ENCODE assay signal across 17 cellular contexts in the genomic region with DNA sequence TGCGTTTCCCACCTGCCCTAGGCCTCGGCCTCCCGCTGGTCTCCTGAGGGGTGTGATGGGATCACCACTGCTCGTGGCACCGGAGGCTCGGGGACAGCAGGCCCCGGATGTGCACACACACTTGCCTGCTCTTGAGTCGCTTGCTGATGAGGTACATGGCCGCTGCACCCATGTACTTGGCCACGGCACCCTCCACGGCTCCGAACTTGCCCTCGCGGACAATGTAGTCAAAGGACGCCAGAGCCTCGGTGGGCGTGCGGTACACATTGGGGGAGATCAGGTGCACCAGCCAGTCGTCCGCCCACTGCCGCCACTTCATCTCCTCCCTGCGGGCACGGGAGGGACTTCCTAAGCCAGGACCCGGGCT. TPM values are rescaled to one million over a fixed set of nuclear protein-coding genes. Genes with fewer than 3 reads are reported as not detected.
DNase-seq lines count a peak whose midpoint lies in the region; ATAC-seq and TF ChIP-seq lines count a peak whose summit lies in the region.
"Had no signal": no experiment of that assay in that cellular context is flagged by ENCODE, and none has a peak within 500 bp of the region (broad histone marks: within the 10 kb centered on the region; RNA-seq: fewer than 3 reads in every experiment).

No MANE protein-coding gene starts in this region.

- H3K9me3 ChIP-seq in BLaER1 = no peaks in the 10 kb centered on the region
- no peaks in the 10 kb centered on the region for H3K9me3 ChIP-seq in right lobe of liver
- H3K9me3 ChIP-seq in transverse colon = no peaks in the 10 kb centered on the region
- H3K9me3 ChIP-seq: HAP-1 had no signal

- H3K36me3 ChIP-seq in BLaER1 (peaks cover 59% of the 10 kb centered on the region), right lobe of liver (peaks cover 0 to 22% (median 8%) of the 10 kb centered on the region in 4 donors), transverse colon (peaks cover 0 to 21% (median 10%) of the 10 kb centered on the region in 4 donors)

- POLR2A ChIA-PET in RWPE1 (lab: Yijun Ruan, JAX; ENCODE audit: low non-redundant PET) = no interaction called here

- TF ChIP-seq POLR2A in right lobe of liver (IDR thresholded peaks at IDR 0.05) = no peak
- TF ChIP-seq POLR2A in transverse colon (IDR thresholded peaks at IDR 0.05) = no peak

- H3K9ac ChIP-seq in BLaER1 = no peak overlapping the region

- no peak for TF ChIP-seq EP300 in transverse colon (IDR thresholded peaks at IDR 0.05; ENCODE audit: low read depth)

- DNase-seq in RWPE1 (ENCODE audit: low spot score) (no peak), right lobe of liver (peak in 2 of 3 donors; percentile 19 to 47), transverse colon (no peak)
- no peak for DNase-seq in activated T-cell treated with anti-CD3 and anti-CD28 coated beads, Interleukin-2, amount 50 U/mL, for 4 hours
- DNase-seq: Calu3; CD4-positive, alpha-beta T cell; Kasumi-1; NCI-H1417 treated with DMSO at 0.1 percent for 48 hours; NCI-H2029; NCI-H2171 treated with DMSO at 0.1 percent for 48 hours; NCI-H82; SHP77 treated with DMSO at 0.1 percent for 48 hours had no signal

- no peak overlapping the region for H3K4me3 ChIP-seq in BLaER1
- H3K4me3 ChIP-seq in right lobe of liver = no peak overlapping the region
- H3K4me3 ChIP-seq in transverse colon = no peak overlapping the region
- H3K4me3 ChIP-seq: HAP-1 had no signal

- H3K27me3 ChIP-seq in BLaER1 (no peaks in the 10 kb centered on the region), right lobe of liver (no peaks in the 10 kb centered on the region), transverse colon (no peaks in the 10 kb centered on the region)

- H3K4me1 ChIP-seq in BLaER1 (peaks cover 72% of the 10 kb centered on the region), right lobe of liver (peaks cover 0 to 17% (median 8%) of the 10 kb centered on the region in 4 donors), transverse colon (peaks cover 10 to 27% (median 24%) of the 10 kb centered on the region in 4 donors)

- ATAC-seq in right lobe of liver = no peak
- no peak for ATAC-seq in activated T-cell treated with anti-CD3 and anti-CD28 coated beads, Interleukin-2, amount 50 U/mL, for 4 hours
- ATAC-seq in GM19463 (IDR thresholded peaks at IDR 0.05; ENCODE audit: unreplicated experiment) = no peak

- peaks cover 76% of the 10 kb centered on the region for H4K20me1 ChIP-seq in BLaER1

- in situ Hi-C loops in transverse colon (cut with MboI; ENCODE audit: low pct_ligation_motif_present in 1 of 4, low pct_unique_long_range_greater_than_20kb in 1 of 4, low sequenced_read_pairs in 3 of 4) = loop anchor here in 1 of 4 donors (25.0 kb wide), 1 partner anchor 160 kb away; no protein-coding TSS in a partner anchor

- no peak for TF ChIP-seq CTCF in RWPE1 (conservative IDR thresholded peaks at IDR 0.05; ENCODE audit: low read depth)
- TF ChIP-seq CTCF in right lobe of liver (IDR thresholded peaks at IDR 0.05) = no peak
- no peak for TF ChIP-seq CTCF in transverse colon (IDR thresholded peaks at IDR 0.05)

- no peak overlapping the region for H3K4me3 Mint-ChIP-seq in activated T-cell treated with anti-CD3 and anti-CD28 coated beads, Interleukin-2, amount 50 U/mL, for 4 hours
- H3K4me3 Mint-ChIP-seq: CD4-positive, alpha-beta T cell had no signal

- CTCF ChIA-PET in RWPE1 (lab: Yijun Ruan, JAX) = no interaction called here

- intact Hi-C loops in right lobe of liver (cut with DNase I) = no loop called here
- intact Hi-C loops in transverse colon (cut with DNase I; ENCODE audit: low total_unique reads) = no loop called here

- H3K36me3 Mint-ChIP-seq in activated T-cell treated with anti-CD3 and anti-CD28 coated beads, Interleukin-2, amount 50 U/mL, for 4 hours (ENCODE audit: insufficient read depth) = peaks cover 6% of the 10 kb centered on the region

- H3K4me2 ChIP-seq in BLaER1 = peak overlapping the region; percentile 82

- peaks cover 26% of the 10 kb centered on the region for H3K4me1 Mint-ChIP-seq in activated T-cell treated with anti-CD3 and anti-CD28 coated beads, Interleukin-2, amount 50 U/mL, for 4 hours (ENCODE audit: low read depth)

- no CpG with 5 or more reads among the region's 24 CpGs for WGBS in right lobe of liver (ENCODE audit: insufficient coverage, low coverage, low lambda C conversion rate, missing lambda C conversion rate)
- 95% methylated on average over 22 of the region's 24 CpGs; no CpG with 5 or more reads in 1 of the 2 donors for WGBS in transverse colon (ENCODE audit: low coverage in 1 of 2), 2 donors

- H3K27ac ChIP-seq in BLaER1 (peak overlapping the region; percentile 59), RWPE1 (peak overlapping the region; percentile 42; the same call in 1 of the 2 replicates), right lobe of liver (no peak overlapping the region), transverse colon (no peak overlapping the region)

- no peaks in the 10 kb centered on the region for H3K27me3 Mint-ChIP-seq in activated T-cell treated with anti-CD3 and anti-CD28 coated beads, Interleukin-2, amount 50 U/mL, for 4 hours (ENCODE audit: low read depth)
- H3K27me3 Mint-ChIP-seq: CD4-positive, alpha-beta T cell had no signal

- no peaks in the 10 kb centered on the region for H3K9me3 Mint-ChIP-seq in activated T-cell treated with anti-CD3 and anti-CD28 coated beads, Interleukin-2, amount 50 U/mL, for 4 hours
- H3K9me3 Mint-ChIP-seq: CD4-positive, alpha-beta T cell had no signal

RNA-seq across cellular contexts. Expression of a gene that starts 4.7 kb away (rescaled TPM):
- total RNA-seq in right lobe of liver (10 to 100 TPM; 27.2 to 67.2 (median 30.5) TPM), transverse colon (100 to 1,000 TPM; 109 to 434 (median 164) TPM)
- total RNA-seq in activated T-cell treated with anti-CD3 and anti-CD28 coated beads, Interleukin-2, amount 50 U/mL, for 4 hours = 100 to 1,000 TPM; 123 to 132 (median 123) TPM

RNA-seq across cellular contexts. Expression of a gene that starts 26.5 kb away (rescaled TPM):
- 10 to 100 TPM in 4 of 6 experiments, 1 to 10 TPM in 2; 2.7 to 81.8 (median 18.1) TPM for total RNA-seq in right lobe of liver
- total RNA-seq in transverse colon = 100 to 1,000 TPM in 1 of 4 donors, 10 to 100 TPM in 2, 1 to 10 TPM in 1; 8.6 to 115 (median 37.3) TPM
- not detected for total RNA-seq in activated T-cell treated with anti-CD3 and anti-CD28 coated beads, Interleukin-2, amount 50 U/mL, for 4 hours
- total RNA-seq: A673; CD4-positive, alpha-beta T cell; NCI-H460 had no signal

RNA-seq across cellular contexts. Expression of a gene that starts 37.3 kb away (rescaled TPM):
- total RNA-seq in right lobe of liver (100 to 1,000 TPM in 2 of 6 experiments, 10 to 100 TPM in 4; 13.5 to 192 (median 17.7) TPM), transverse colon (100 to 1,000 TPM in 3 of 4 donors, 10 to 100 TPM in 1; 97.3 to 178 (median 149) TPM)
- 10 to 100 TPM; 71.0 to 72.7 (median 71.6) TPM for total RNA-seq in activated T-cell treated with anti-CD3 and anti-CD28 coated beads, Interleukin-2, amount 50 U/mL, for 4 hours

RNA-seq across cellular contexts. Expression of a gene that starts 54.8 kb away (rescaled TPM):
- 10 to 100 TPM; 21.2 to 81.5 (median 53.3) TPM for total RNA-seq in right lobe of liver
- total RNA-seq in transverse colon = 10 to 100 TPM; 25.5 to 35.5 (median 32.5) TPM
- 10 to 100 TPM; 13.9 to 16.3 (median 15.6) TPM for total RNA-seq in activated T-cell treated with anti-CD3 and anti-CD28 coated beads, Interleukin-2, amount 50 U/mL, for 4 hours

RNA-seq across cellular contexts. Expression of a gene that starts 55.7 kb away (rescaled TPM):
- total RNA-seq in right lobe of liver (1 to 10 TPM; 3.9 to 6.8 (median 5.7) TPM), transverse colon (10 to 100 TPM in 3 of 4 donors, under 1 TPM in 1; 0.60 to 23.2 (median 14.0) TPM)
- total RNA-seq in activated T-cell treated with anti-CD3 and anti-CD28 coated beads, Interleukin-2, amount 50 U/mL, for 4 hours = 10 to 100 TPM in 1 of 3 donors, 1 to 10 TPM in 2; 9.5 to 11.2 (median 9.7) TPM

Comparison
In these comparisons a context has a peak if more than half of its experiments do, and no peak if none do; other contexts are left out.
1. H3K27ac ChIP-seq: peak in BLaER1 (single experiment) and RWPE1 (single experiment); none in right lobe of liver (0 of 3) and transverse colon (0 of 4).
2. DNase-seq: peak in right lobe of liver (2 of 3); none in RWPE1 (single experiment), transverse colon (single experiment) and activated T-cell treated with anti-CD3 and anti-CD28 coated beads, Interleukin-2, amount 50 U/mL, for 4 hours (single experiment).